11 cellular contexts compared by ENCODE assay signal in the genomic region with DNA sequence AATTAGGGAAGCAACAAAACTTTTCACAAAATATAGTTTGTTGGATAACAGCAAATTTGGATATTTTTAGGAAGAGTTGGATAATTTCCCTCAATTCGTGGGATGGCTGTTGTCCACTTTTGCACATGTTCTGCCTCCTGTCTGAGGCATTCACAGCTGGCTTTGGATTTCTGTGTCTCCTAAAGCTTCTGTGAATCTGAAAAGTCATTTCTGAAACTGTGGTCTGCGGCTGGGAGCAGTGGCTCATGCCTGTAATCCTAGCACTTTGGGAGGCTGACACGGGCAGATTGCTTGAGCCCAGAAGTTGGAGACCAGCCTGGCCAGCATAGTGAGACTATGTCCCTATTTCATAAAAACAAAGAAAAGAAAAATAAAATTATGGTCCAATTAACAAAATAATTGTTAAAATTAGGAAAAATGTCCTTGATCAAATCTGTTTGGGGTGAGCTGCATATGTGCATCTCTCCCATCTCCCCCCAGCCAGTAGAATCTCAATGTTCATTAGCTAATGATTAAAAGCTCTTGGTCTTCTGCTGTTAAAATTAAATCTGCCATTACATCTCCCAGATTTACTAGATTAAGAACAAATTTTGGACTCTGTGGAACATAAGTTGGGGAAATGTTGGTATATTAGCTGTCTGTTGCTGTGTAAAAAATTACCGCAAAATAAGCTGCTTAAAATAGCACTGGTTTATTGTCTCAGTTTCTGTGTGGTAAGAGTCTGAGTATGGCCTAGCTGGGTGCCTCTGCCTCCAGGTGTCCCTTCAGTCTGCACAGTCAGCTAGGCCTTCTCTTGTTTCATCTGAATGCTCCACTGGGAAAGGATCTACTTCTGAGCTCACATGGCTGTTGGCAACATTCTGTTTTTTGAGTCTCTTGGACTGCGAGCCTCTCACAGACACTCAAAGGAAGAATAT.
DNase-seq lines count a peak whose midpoint lies in the region; ATAC-seq and TF ChIP-seq lines count a peak whose summit lies in the region.
"Had no signal": no experiment of that assay in that cellular context is flagged by ENCODE, and none has a peak within 500 bp of the region (broad histone marks: within the 10 kb centered on the region; RNA-seq: fewer than 3 reads in every experiment).

No MANE protein-coding gene starts in this region.

- H3K4me3 ChIP-seq in left lung, result no peak overlapping the region
- no peak overlapping the region for H3K4me3 ChIP-seq in esophagus muscularis mucosa
- H3K4me3 ChIP-seq: testis had no signal

- WGBS in esophagus muscularis mucosa, result 83% methylated on average over 5 of the region's 5 CpGs

- TF ChIP-seq EP300 in esophagus muscularis mucosa (IDR thresholded peaks at IDR 0.05), result no peak

- H3K4me1 ChIP-seq in left lung (no peaks in the 10 kb centered on the region), esophagus muscularis mucosa (no peaks in the 10 kb centered on the region)
- H3K4me1 ChIP-seq: parathyroid adenoma, testis had no signal

- H3K36me3 Mint-ChIP-seq in activated CD4-positive, alpha-beta T cell treated with anti-CD3 and anti-CD28 coated beads, Interleukin-2, amount 10 ng/mL, durations not matched to agents 24 days and 14 days (ENCODE audit: low read depth), result no peaks in the 10 kb centered on the region

- no peak overlapping the region for H3K27ac ChIP-seq in left lung
- H3K27ac ChIP-seq in esophagus muscularis mucosa (replicated peaks in 1 of 4), result no peak overlapping the region
- H3K27ac ChIP-seq: parathyroid adenoma, testis had no signal

- intact Hi-C loops in activated CD4-positive, alpha-beta T cell treated with anti-CD3 and anti-CD28 coated beads, Interleukin-2, amount 10 ng/mL, durations not matched to agents 24 days and 14 days (cut with micrococcal nuclease), result no loop called here
- intact Hi-C loops in left lung (cut with DNase I) (no loop called here), esophagus muscularis mucosa (cut with DNase I) (loop anchor here (10.0 kb wide), 1 partner anchor 57 kb away; no protein-coding TSS in a partner anchor)

- peak; percentile 12 for DNase-seq in DMS79 (lab: John Stamatoyannopoulos, UW)
- peak; percentile 92 for DNase-seq in RPMI8226
- DNase-seq in stimulated activated naive CD8-positive, alpha-beta T cell treated with anti-CD3 and anti-CD28 coated beads, Interleukin-15, Interleukin-2, amounts not matched to agents 100 U/mL and 50 U/mL, for 24 hours, result no peak
- DNase-seq in activated CD4-positive, alpha-beta T cell treated with anti-CD3 and anti-CD28 coated beads, Interleukin-2, amount 10 ng/mL, durations not matched to agents 24 days and 14 days, result no peak
- no peak for DNase-seq in left lung
- DNase-seq in esophagus muscularis mucosa (ENCODE audit: extremely low spot score), result no peak
- DNase-seq: CD4-positive, alpha-beta T cell; testis had no signal

- peaks cover 3% of the 10 kb centered on the region for H3K4me1 Mint-ChIP-seq in activated CD4-positive, alpha-beta T cell treated with anti-CD3 and anti-CD28 coated beads, Interleukin-2, amount 10 ng/mL, durations not matched to agents 24 days and 14 days

- H3K36me3 ChIP-seq in left lung (no peaks in the 10 kb centered on the region), esophagus muscularis mucosa (no peaks in the 10 kb centered on the region)

- ATAC-seq in GM19468 (IDR thresholded peaks at IDR 0.05; ENCODE audit: extremely low read depth, unreplicated experiment) (peak; percentile 97), HG03159 (IDR thresholded peaks at IDR 0.05; ENCODE audit: unreplicated experiment) (peak; percentile 97), left lung (no peak)
- ATAC-seq in stimulated activated naive CD8-positive, alpha-beta T cell treated with anti-CD3 and anti-CD28 coated beads, Interleukin-15, Interleukin-2, amounts not matched to agents 100 U/mL and 50 U/mL, for 24 hours, result no peak

- H3K4me3 Mint-ChIP-seq in activated CD4-positive, alpha-beta T cell treated with anti-CD3 and anti-CD28 coated beads, Interleukin-2, amount 10 ng/mL, durations not matched to agents 24 days and 14 days, result no peak overlapping the region
- H3K4me3 Mint-ChIP-seq: CD4-positive, alpha-beta T cell had no signal

- H3K9me3 ChIP-seq in left lung, result no peaks in the 10 kb centered on the region
- no peaks in the 10 kb centered on the region for H3K9me3 ChIP-seq in esophagus muscularis mucosa
- H3K9me3 ChIP-seq: testis had no signal

- no peak overlapping the region for H3K27ac Mint-ChIP-seq in activated CD4-positive, alpha-beta T cell treated with anti-CD3 and anti-CD28 coated beads, Interleukin-2, amount 10 ng/mL, durations not matched to agents 24 days and 14 days
- H3K27ac Mint-ChIP-seq: CD4-positive, alpha-beta T cell had no signal

- no peaks in the 10 kb centered on the region for H3K9me3 Mint-ChIP-seq in activated CD4-positive, alpha-beta T cell treated with anti-CD3 and anti-CD28 coated beads, Interleukin-2, amount 10 ng/mL, durations not matched to agents 24 days and 14 days

- no peak for TF ChIP-seq POLR2A in esophagus muscularis mucosa (IDR thresholded peaks at IDR 0.05; ENCODE audit: low read depth)

- TF ChIP-seq CTCF in left lung (IDR thresholded peaks at IDR 0.05) (no peak), esophagus muscularis mucosa (IDR thresholded peaks at IDR 0.05) (no peak)

- H3K27me3 ChIP-seq in left lung (no peaks in the 10 kb centered on the region), esophagus muscularis mucosa (no peaks in the 10 kb centered on the region)
- H3K27me3 ChIP-seq: testis had no signal

- H3K27me3 Mint-ChIP-seq in activated CD4-positive, alpha-beta T cell treated with anti-CD3 and anti-CD28 coated beads, Interleukin-2, amount 10 ng/mL, durations not matched to agents 24 days and 14 days, result no peaks in the 10 kb centered on the region
- H3K27me3 Mint-ChIP-seq: CD4-positive, alpha-beta T cell had no signal

Comparison
In these comparisons a context has a peak if more than half of its experiments do, and no peak if none do; other contexts are left out.
1. DNase-seq: peak in DMS79 (single experiment) and RPMI8226 (single experiment); none in stimulated activated naive CD8-positive, alpha-beta T cell treated with anti-CD3 and anti-CD28 coated beads, Interleukin-15, Interleukin-2, amounts not matched to agents 100 U/mL and 50 U/mL, for 24 hours (single experiment), activated CD4-positive, alpha-beta T cell treated with anti-CD3 and anti-CD28 coated beads, Interleukin-2, amount 10 ng/mL, durations not matched to agents 24 days and 14 days (single experiment), left lung (0 of 2) and esophagus muscularis mucosa (single experiment).
2. ATAC-seq: peak in GM19468 (single experiment) and HG03159 (single experiment); none in stimulated activated naive CD8-positive, alpha-beta T cell treated with anti-CD3 and anti-CD28 coated beads, Interleukin-15, Interleukin-2, amounts not matched to agents 100 U/mL and 50 U/mL, for 24 hours (single experiment) and left lung (single experiment).